ENCODE assay signal across 23 cellular contexts in genomic region chr13:59299584-59299983, GRCh38.
"Had no signal": no experiment of that assay in that cellular context is flagged by ENCODE, and none has a peak within 500 bp of the region (broad histone marks: within the 10 kb centered on the region; RNA-seq: fewer than 3 reads in every experiment).

No MANE protein-coding gene starts in this region.

- H3K27ac Mint-ChIP-seq: activated CD4-positive, alpha-beta memory T cell treated with anti-CD3 and anti-CD28 coated beads for 36 hours; activated CD4-positive, alpha-beta T cell treated with anti-CD3 and anti-CD28 coated beads, Interleukin-2, amount 10 ng/mL, durations not matched to agents 7 days and 5 days; activated naive CD4-positive, alpha-beta T cell treated with anti-CD3 and anti-CD28 coated beads for 36 hours; activated naive CD8-positive, alpha-beta T cell had no signal

- H3K9me3 Mint-ChIP-seq: activated CD4-positive, alpha-beta T cell treated with anti-CD3 and anti-CD28 coated beads, Interleukin-2, amount 10 ng/mL, durations not matched to agents 7 days and 5 days had no signal

- DNase-seq: activated CD4-positive, alpha-beta memory T cell treated with anti-CD3 and anti-CD28 coated beads for 36 hours; activated CD4-positive, alpha-beta T cell treated with anti-CD3 and anti-CD28 coated beads, Interleukin-2, amount 10 ng/mL, durations not matched to agents 7 days and 5 days; activated CD4-positive, CD25-positive, alpha-beta regulatory T cell; activated CD8-positive, alpha-beta memory T cell treated with anti-CD3 and anti-CD28 coated beads for 24 hours; activated effector memory CD4-positive, alpha-beta T cell treated with anti-CD3 and anti-CD28 coated beads, Interleukin-2, amount 50 U/mL, for 16 hours; activated naive CD4-positive, alpha-beta T cell treated with anti-CD3 and anti-CD28 coated beads for 36 hours; activated T-cell treated with anti-CD3 and anti-CD28 coated beads, Interleukin-2, amount 50 U/mL, for 4 hours; brain microvascular endothelial cell; KBM-7; NCI-H1105; NCI-H1436; NCI-H1694 treated with DMSO at 0.1 percent for 48 hours; NCI-H2029 treated with DMSO at 0.1 percent for 48 hours; NCI-H345; NCI-H510A; NCI-H526 treated with DMSO at 0.1 percent for 48 hours; NCI-H82; PC-3; SHP77; T-helper 1 cell had no signal

- H3K27me3 Mint-ChIP-seq: activated CD4-positive, alpha-beta memory T cell treated with anti-CD3 and anti-CD28 coated beads for 36 hours; activated CD4-positive, alpha-beta T cell treated with anti-CD3 and anti-CD28 coated beads, Interleukin-2, amount 10 ng/mL, durations not matched to agents 7 days and 5 days; activated naive CD8-positive, alpha-beta T cell had no signal

- H3K36me3 ChIP-seq: brain microvascular endothelial cell, cardiac muscle cell had no signal

- H3K27ac ChIP-seq: brain microvascular endothelial cell, cardiac muscle cell, VCaP had no signal

- H3K4me3 ChIP-seq: cardiac muscle cell had no signal

- H3K4me1 Mint-ChIP-seq: activated CD4-positive, alpha-beta T cell treated with anti-CD3 and anti-CD28 coated beads, Interleukin-2, amount 10 ng/mL, durations not matched to agents 7 days and 5 days had no signal

- H3K4me3 Mint-ChIP-seq: activated CD4-positive, alpha-beta memory T cell treated with anti-CD3 and anti-CD28 coated beads for 36 hours; activated CD4-positive, alpha-beta T cell treated with anti-CD3 and anti-CD28 coated beads, Interleukin-2, amount 10 ng/mL, durations not matched to agents 7 days and 5 days; activated naive CD4-positive, alpha-beta T cell treated with anti-CD3 and anti-CD28 coated beads for 36 hours; activated naive CD8-positive, alpha-beta T cell; activated T-cell treated with anti-CD3 and anti-CD28 coated beads, Interleukin-2, amount 50 U/mL, for 4 hours had no signal

- H3K27me3 ChIP-seq: brain microvascular endothelial cell, cardiac muscle cell had no signal

- H3K36me3 Mint-ChIP-seq: activated CD4-positive, alpha-beta memory T cell treated with anti-CD3 and anti-CD28 coated beads for 36 hours; activated naive CD8-positive, alpha-beta T cell had no signal
